17 cellular contexts compared by ENCODE assay signal in genomic region chr5:138149530-138149929, GRCh38. TPM values are rescaled to one million over a fixed set of nuclear protein-coding genes. Genes with fewer than 3 reads are reported as not detected.
DNase-seq lines count a peak whose midpoint lies in the region; ATAC-seq, FAIRE-seq and TF ChIP-seq lines count a peak whose summit lies in the region.
"Had no signal": no experiment of that assay in that cellular context is flagged by ENCODE, and none has a peak within 500 bp of the region (broad histone marks: within the 10 kb centered on the region; RNA-seq: fewer than 3 reads in every experiment).

No MANE protein-coding gene starts in this region.

- ATAC-seq in Panc1 (peak; percentile 54; the same call in 1 of the 2 replicates), gastroesophageal sphincter (no peak)
- ATAC-seq: activated naive CD8-positive, alpha-beta T cell treated with anti-CD3 and anti-CD28 coated beads, Interleukin-2, amount 50 U/mL, for 24 hours; effector memory CD8-positive, alpha-beta T cell had no signal

- H3K36me3 ChIP-seq in H7 (replicated peaks; ENCODE audit: control insufficient read depth, insufficient read depth, low read length) (no peaks in the 10 kb centered on the region), Panc1 (ENCODE audit: control insufficient read depth, insufficient read depth, low read length) (no peaks in the 10 kb centered on the region), gastroesophageal sphincter (no peaks in the 10 kb centered on the region)
- H3K36me3 ChIP-seq: BLaER1 treated with 17β-estradiol and CSF1 and Interleukin-3, amounts not matched to agents 10 nM and 100 nM; tibial nerve had no signal

- 39 to 53% methylated on average over 3 of the region's 3 CpGs for WGBS in gastroesophageal sphincter (ENCODE audit: low coverage in 1 of 2), 2 donors

- TF ChIP-seq POLR2A in gastroesophageal sphincter (IDR thresholded peaks at IDR 0.05) = no peak
- no peak for TF ChIP-seq POLR2A in GM12892 (IDR thresholded peaks at IDR 0.05; ENCODE audit: low read depth, low read length)

- H3K27me3 ChIP-seq in H7 (ENCODE audit: control insufficient read depth, insufficient read depth, low read length) (no peaks in the 10 kb centered on the region), Panc1 (ENCODE audit: control insufficient read depth, insufficient read depth, low read length) (no peaks in the 10 kb centered on the region), gastroesophageal sphincter (no peaks in the 10 kb centered on the region)
- H3K27me3 ChIP-seq: BLaER1 treated with 17β-estradiol and CSF1 and Interleukin-3, amounts not matched to agents 10 nM and 100 nM; tibial nerve had no signal

- no peak for TF ChIP-seq EP300 in gastroesophageal sphincter (IDR thresholded peaks at IDR 0.05)

- intact Hi-C loops in Panc1 (cut with micrococcal nuclease; ENCODE audit: unreplicated experiment) = no loop called here

- no peak for FAIRE-seq in GM12892 (lab: Jason Lieb, UNC)

- no peak for TF ChIP-seq CTCF in Panc1 (IDR thresholded peaks at IDR 0.05)
- no peak for TF ChIP-seq CTCF in gastroesophageal sphincter (IDR thresholded peaks at IDR 0.05)

- no peaks in the 10 kb centered on the region for H3K9me3 ChIP-seq in Panc1 (ENCODE audit: control insufficient read depth, insufficient read depth, low read depth, low read length)
- no peaks in the 10 kb centered on the region for H3K9me3 ChIP-seq in gastroesophageal sphincter
- H3K9me3 ChIP-seq: BLaER1 treated with 17β-estradiol and CSF1 and Interleukin-3, amounts not matched to agents 10 nM and 100 nM; psoas muscle; tibial nerve had no signal

- H3K27ac ChIP-seq in Panc1 (ENCODE audit: low read length) (no peak overlapping the region), gastroesophageal sphincter (no peak overlapping the region)
- H3K27ac ChIP-seq: BLaER1 treated with 17β-estradiol and CSF1 and Interleukin-3, amounts not matched to agents 10 nM and 100 nM; psoas muscle; tibial nerve had no signal

- POLR2A ChIA-PET in Panc1 (lab: Charles Lee) = no interaction called here

- in situ Hi-C loops in Panc1 (cut with HindIII; ENCODE audit: low pct_unique_long_range_greater_than_20kb, low sequenced_read_pairs) = no loop called here

- DNase-seq in H7 = peak; percentile 33
- no peak for DNase-seq in Panc1 (ENCODE audit: low read depth, low spot score)
- DNase-seq in dermis blood vessel endothelial cell = peak; percentile 32
- DNase-seq in islet precursor cell = peak; percentile 56
- no peak for DNase-seq in SHP77 treated with DMSO at 0.1 percent for 48 hours (lab: John Stamatoyannopoulos, UW)
- no peak for DNase-seq in NK-92 treated with Interleukin-12 subunit alpha and Interleukin-12 subunit beta, amount 100 ng/mL, for 24 hours (lab: John Stamatoyannopoulos, UW)
- no peak for DNase-seq in GM12892 (ENCODE audit: insufficient read length)
- DNase-seq: activated CD4-positive, alpha-beta memory T cell treated with anti-CD3 and anti-CD28 coated beads for 36 hours; activated naive CD8-positive, alpha-beta T cell treated with anti-CD3 and anti-CD28 coated beads, Interleukin-2, amount 50 U/mL, for 24 hours; effector memory CD8-positive, alpha-beta T cell; NCI-H510A treated with DMSO at 0.1 percent for 48 hours; nephron progenitor cell; OCI-M1 had no signal

- no TSS peak for BruUV-seq in Panc1 (replicated peaks; lab: Mats Ljungman, UMichigan)

- H3K4me3 ChIP-seq in H7 (ENCODE audit: insufficient read depth, low read depth, low read length) (no peak overlapping the region), Panc1 (ENCODE audit: low read depth in 2 of 2, low read length in 2 of 2) (no peak overlapping the region), gastroesophageal sphincter (no peak overlapping the region)
- H3K4me3 ChIP-seq: BLaER1 treated with 17β-estradiol and CSF1 and Interleukin-3, amounts not matched to agents 10 nM and 100 nM; psoas muscle; tibial nerve had no signal

- no peaks in the 10 kb centered on the region for H3K4me1 ChIP-seq in Panc1 (ENCODE audit: control insufficient read depth, insufficient read depth, low read length)
- H3K4me1 ChIP-seq in gastroesophageal sphincter = no peaks in the 10 kb centered on the region
- H3K4me1 ChIP-seq: psoas muscle, tibial nerve had no signal

- CTCF ChIA-PET in Panc1 (lab: Charles Lee) = no interaction called here

RNA-seq across cellular contexts. Expression of gene NME5, which starts 10.3 kb away (rescaled TPM):
- 0.44 and 1.2 TPM in 2 replicates for total RNA-seq in H7 (2014; rRNA removed; shearing (Covaris generic))
- total RNA-seq in Panc1 (2021; ENCODE audit: unreplicated experiment) = 1.7 TPM
- polyA plus RNA-seq in Panc1 (2012; ENCODE audit: insufficient read length) = 1.0 TPM
- total RNA-seq in dermis blood vessel endothelial cell = 1.5 and 2.4 TPM in 2 replicates
- total RNA-seq in gastroesophageal sphincter = 10 to 100 TPM in 1 of 4 donors, 1 to 10 TPM in 3; 1.2 to 10.6 (median 2.8) TPM
- 0.68 TPM for polyA plus RNA-seq in GM12892 (2012; ENCODE audit: missing spikeins)
- total RNA-seq: activated CD4-positive, alpha-beta memory T cell treated with anti-CD3 and anti-CD28 coated beads for 36 hours had no signal

RNA-seq across cellular contexts. Expression of gene BRD8, which starts 28.9 kb away (rescaled TPM):
- total RNA-seq in H7 (2014; rRNA removed; shearing (Covaris generic)) = 45.2 and 50.3 TPM in 2 replicates
- total RNA-seq in Panc1 (2021; ENCODE audit: unreplicated experiment) (92.1 TPM), dermis blood vessel endothelial cell (31.7 and 40.1 TPM in 2 replicates), gastroesophageal sphincter (10 to 100 TPM; 33.7 to 50.9 (median 38.9) TPM)
- polyA plus RNA-seq in Panc1 (2012; ENCODE audit: insufficient read length) = 45.8 TPM
- polyA plus RNA-seq in GM12892 (2012; ENCODE audit: missing spikeins) = 28.6 TPM

RNA-seq across cellular contexts. Expression of gene KIF20A, which starts 29.4 kb away (rescaled TPM):
- 138 and 155 TPM in 2 replicates for total RNA-seq in H7 (2014; rRNA removed; shearing (Covaris generic))
- total RNA-seq in Panc1 (2021; ENCODE audit: unreplicated experiment) (55.4 TPM), dermis blood vessel endothelial cell (18.9 and 109 TPM in 2 replicates), gastroesophageal sphincter (1 to 10 TPM in 1 of 4 donors, under 1 TPM in 1, not detected in 2; 0.12 to 2.0 TPM)
- 17.8 TPM for polyA plus RNA-seq in Panc1 (2012; ENCODE audit: insufficient read length)
- polyA plus RNA-seq in GM12892 (2012; ENCODE audit: missing spikeins) = 13.7 TPM

Comparison
In these comparisons a context has a peak if more than half of its experiments do, and no peak if none do; other contexts are left out.
1. DNase-seq: peak in H7 (single experiment), dermis blood vessel endothelial cell (single experiment) and islet precursor cell (single experiment); none in Panc1 (single experiment), SHP77 treated with DMSO at 0.1 percent for 48 hours (single experiment), NK-92 treated with Interleukin-12 subunit alpha and Interleukin-12 subunit beta, amount 100 ng/mL, for 24 hours (single experiment) and GM12892 (single experiment).